In the genomic region with DNA sequence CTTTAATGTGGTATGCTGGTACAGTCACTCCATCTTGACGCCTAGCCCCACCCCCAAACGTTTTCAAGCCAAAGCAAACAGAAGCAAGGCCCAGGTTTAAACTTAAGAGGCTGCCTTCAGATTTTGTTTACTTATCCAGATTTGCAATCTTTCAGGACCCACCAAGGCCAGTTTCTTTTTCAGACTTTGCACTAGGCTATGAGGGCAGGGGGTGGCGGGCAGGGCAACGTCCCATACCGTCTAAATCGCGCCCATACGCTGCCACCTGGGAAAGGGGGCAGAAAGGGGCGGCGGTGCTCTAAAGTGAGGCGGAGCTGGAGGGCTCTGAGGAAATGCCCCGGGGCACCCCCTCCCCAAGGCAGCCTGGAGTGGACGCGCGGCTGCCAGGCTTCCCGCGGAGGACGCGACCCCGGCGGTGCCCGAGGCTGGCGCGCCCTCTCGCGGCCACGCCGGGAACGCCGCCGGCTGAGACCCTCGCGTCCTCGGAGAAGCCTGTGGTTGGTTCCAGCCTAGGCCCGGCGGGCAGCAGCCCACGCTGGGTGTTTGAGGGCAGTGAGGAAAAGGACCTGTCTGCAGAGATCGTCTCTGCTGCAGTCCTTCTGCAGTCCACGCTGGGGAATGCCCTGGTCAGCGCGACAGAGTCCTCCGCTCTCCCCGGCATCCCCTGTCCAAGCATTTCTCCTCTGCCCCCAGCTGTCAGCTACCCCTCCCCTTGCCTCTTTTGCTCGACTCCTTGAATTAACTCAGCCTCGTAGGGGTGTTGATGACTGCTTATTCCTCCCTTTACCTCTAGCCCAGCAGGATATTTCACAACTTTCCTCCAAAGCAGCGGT, we compare ENCODE assay signal across 8 cellular contexts.
DNase-seq lines count a peak whose midpoint lies in the region; ATAC-seq and TF ChIP-seq lines count a peak whose summit lies in the region.

No MANE protein-coding gene starts in this region.

- H4K20me1 ChIP-seq in BLaER1 treated with 17β-estradiol and CSF1 and Interleukin-3, amounts not matched to agents 10 nM and 100 nM, result no peaks in the 10 kb centered on the region

- intact Hi-C loops in heart left ventricle (cut with DNase I), result loop anchor here (1.0 to 10.0 kb wide), 8 partner anchors 342 to 488 kb away; no protein-coding TSS in a partner anchor

- no peaks in the 10 kb centered on the region for H3K27me3 ChIP-seq in BLaER1 treated with 17β-estradiol and CSF1 and Interleukin-3, amounts not matched to agents 10 nM and 100 nM
- H3K27me3 ChIP-seq in RWPE2 (ENCODE audit: insufficient read depth, poor library complexity, severe bottlenecking) (no peaks in the 10 kb centered on the region), heart left ventricle (peaks cover 0 to 19% (median 5%) of the 10 kb centered on the region in 9 donors), rectal smooth muscle tissue (ENCODE audit: control insufficient read depth, insufficient read depth, low read length) (no peaks in the 10 kb centered on the region)

- peak overlapping the region; percentile 53 to 73 (median 61); a peak in 21 of 22 replicates for H3K9ac ChIP-seq in BLaER1 treated with 17β-estradiol and CSF1 and Interleukin-3, amounts not matched to agents 10 nM and 100 nM
- no peak overlapping the region for H3K9ac ChIP-seq in rectal smooth muscle tissue (ENCODE audit: low read length)

- H3K4me2 ChIP-seq in BLaER1 treated with 17β-estradiol and CSF1 and Interleukin-3, amounts not matched to agents 10 nM and 100 nM, result peak overlapping the region; percentile 60 to 85 (median 71)

- H3K36me3 ChIP-seq in BLaER1 treated with 17β-estradiol and CSF1 and Interleukin-3, amounts not matched to agents 10 nM and 100 nM, result no peaks in the 10 kb centered on the region
- H3K36me3 ChIP-seq in RWPE2 (ENCODE audit: low read depth) (no peaks in the 10 kb centered on the region), heart left ventricle (no peaks in the 10 kb centered on the region), rectal smooth muscle tissue (ENCODE audit: control insufficient read depth, insufficient read depth, low read length) (no peaks in the 10 kb centered on the region)

- 11 to 12% (median 11%) methylated on average over 45 to 46 of the region's 46 CpGs for WGBS in heart left ventricle, 4 donors

- TF ChIP-seq CTCF in RWPE2 (IDR thresholded peaks at IDR 0.05; ENCODE audit: poor library complexity, severe bottlenecking), result peak; percentile 99
- TF ChIP-seq CTCF in heart left ventricle (IDR thresholded peaks at IDR 0.05), result peak; percentile 79 to 98 (median 92)

- peak overlapping the region; percentile 47 to 70 (median 58) for H3K4me3 ChIP-seq in BLaER1 treated with 17β-estradiol and CSF1 and Interleukin-3, amounts not matched to agents 10 nM and 100 nM
- H3K4me3 ChIP-seq in RWPE2 (ENCODE audit: severe bottlenecking) (peak overlapping the region; percentile 15), heart left ventricle (peak overlapping the region in 11 of 12 donors; percentile 6 to 54 (median 35)), rectal smooth muscle tissue (ENCODE audit: low read length) (peak overlapping the region; percentile 58)

- H3K9me3 ChIP-seq in BLaER1 treated with 17β-estradiol and CSF1 and Interleukin-3, amounts not matched to agents 10 nM and 100 nM (replicated peaks in 1 of 11), result peaks cover 0 to 4% (median 0%) of the 10 kb centered on the region in 11 experiments; a peak in 1 of 22 replicates
- H3K9me3 ChIP-seq in RWPE2 (ENCODE audit: severe bottlenecking) (no peaks in the 10 kb centered on the region), heart left ventricle (no peaks in the 10 kb centered on the region)

- ATAC-seq in HG02678 (IDR thresholded peaks at IDR 0.05; ENCODE audit: unreplicated experiment) (peak; percentile 45), RWPE2 (ENCODE audit: low read depth) (peak; percentile 90), heart left ventricle (peak in 3 of 4 donors; percentile 66 to 86 (median 79)), HG03045 (IDR thresholded peaks at IDR 0.05; ENCODE audit: unreplicated experiment) (no peak), GM18909 (IDR thresholded peaks at IDR 0.05; ENCODE audit: poor library complexity, unreplicated experiment) (no peak)

- no peak for TF ChIP-seq POLR2A in heart left ventricle (IDR thresholded peaks at IDR 0.05)

- DNase-seq in RWPE2 (ENCODE audit: low spot score), result no peak
- DNase-seq in activated naive CD4-positive, alpha-beta T cell treated with Interleukin-2 at 50 U/mL for 16 hours, result peak; percentile 54
- DNase-seq in heart left ventricle, result peak in 3 of 5 donors; percentile 38 to 70 (median 48)

- H3K4me1 ChIP-seq in BLaER1 treated with 17β-estradiol and CSF1 and Interleukin-3, amounts not matched to agents 10 nM and 100 nM, result peaks cover 0 to 12% (median 5%) of the 10 kb centered on the region in 10 experiments; a peak in 10 of 20 replicates
- no peaks in the 10 kb centered on the region for H3K4me1 ChIP-seq in RWPE2 (ENCODE audit: insufficient read depth, poor library complexity, severe bottlenecking)
- H3K4me1 ChIP-seq in heart left ventricle, result peaks cover 0 to 11% (median 6%) of the 10 kb centered on the region in 12 donors
- H3K4me1 ChIP-seq in rectal smooth muscle tissue (ENCODE audit: control insufficient read depth, insufficient read depth, low read length), result peaks cover 3% of the 10 kb centered on the region

- H3K27ac ChIP-seq in BLaER1 treated with 17β-estradiol and CSF1 and Interleukin-3, amounts not matched to agents 10 nM and 100 nM, result peak overlapping the region in 7 of 11 experiments; percentile 15 to 55 (median 39); a peak in 9 of 22 replicates
- H3K27ac ChIP-seq in RWPE2 (ENCODE audit: poor library complexity, severe bottlenecking) (peak overlapping the region; percentile 26), heart left ventricle (no peak overlapping the region), rectal smooth muscle tissue (ENCODE audit: low read depth, low read length) (no peak overlapping the region)

Comparison
In these comparisons a context has a peak if more than half of its experiments do, and no peak if none do; other contexts are left out.
1. H3K27ac ChIP-seq: peak in BLaER1 treated with 17β-estradiol and CSF1 and Interleukin-3, amounts not matched to agents 10 nM and 100 nM (7 of 11) and RWPE2 (single experiment); none in heart left ventricle (0 of 12) and rectal smooth muscle tissue (single experiment).
2. ATAC-seq: peak in HG02678 (single experiment), RWPE2 (single experiment) and heart left ventricle (3 of 4); none in HG03045 (single experiment) and GM18909 (single experiment).
3. Peak in every context shown above with its lines, with median percentiles within 50 percentile points of each other: H3K4me3 ChIP-seq.